8 cellular contexts compared by ENCODE assay signal in genomic region chr13:101415358-101416174, GRCh38. TPM values are rescaled to one million over a fixed set of nuclear protein-coding genes. Genes with fewer than 3 reads are reported as not detected.
DNase-seq lines count a peak whose midpoint lies in the region; ATAC-seq and TF ChIP-seq lines count a peak whose summit lies in the region.

No MANE protein-coding gene starts in this region.

- no peaks in the 10 kb centered on the region for H3K9me3 Mint-ChIP-seq in WTC11

- TF ChIP-seq CTCF in HFF-Myc (IDR thresholded peaks at IDR 0.05; ENCODE audit: low read depth, low read length, missing control alignments) (no peak), WTC11 (IDR thresholded peaks at IDR 0.05) (no peak), mucosa of descending colon (IDR thresholded peaks at IDR 0.05) (no peak)

- H3K4me1 ChIP-seq in mucosa of descending colon (ENCODE audit: low read depth): no peaks in the 10 kb centered on the region

- peak overlapping the region; percentile 45 for H3K4me3 ChIP-seq in HFF-Myc (replicated peaks; ENCODE audit: low read depth, low read length)
- peak overlapping the region; percentile 6 for H3K4me3 ChIP-seq in iPS-11a (ENCODE audit: low read depth, low read length)
- no peak overlapping the region for H3K4me3 ChIP-seq in mucosa of descending colon

- no peaks in the 10 kb centered on the region for H3K36me3 Mint-ChIP-seq in WTC11

- H3K36me3 ChIP-seq in mucosa of descending colon (ENCODE audit: low read depth): no peaks in the 10 kb centered on the region

- H3K27ac Mint-ChIP-seq in WTC11: no peak overlapping the region

- CTCF ChIA-PET in WTC11 (lab: Charles Lee): no interaction called here

- H3K27me3 Mint-ChIP-seq in WTC11 (ENCODE audit: low read depth): peaks cover 26% of the 10 kb centered on the region

- POLR2A ChIA-PET in WTC11 (lab: Charles Lee): interaction anchor here (0.6 kb wide), 2 partner anchors 10 to 23 kb away, joined by 3 read pairs; no protein-coding TSS in a partner anchor

- peak overlapping the region; percentile 63 for H3K4me3 Mint-ChIP-seq in WTC11

- DNase-seq in HFF-Myc (ENCODE audit: extremely low read depth, low read depth) (no peak), WTC11 (ENCODE audit: low spot score) (peak; percentile 16), superior temporal gyrus (ENCODE audit: extremely low spot score) (peak; percentile 68), cortex of kidney (lab: John Stamatoyannopoulos, UW) (no peak), mucosa of descending colon (no peak), A172 (ENCODE audit: low spot score) (no peak), RPMI8226 (no peak)

- intact Hi-C loops in mucosa of descending colon (cut with DNase I, micrococcal nuclease): no loop called here

- H3K9me3 ChIP-seq in mucosa of descending colon: no peaks in the 10 kb centered on the region

- peak; percentile 46 for ATAC-seq in WTC11
- no peak for ATAC-seq in mucosa of descending colon

- H3K4me1 Mint-ChIP-seq in WTC11: peaks cover 12% of the 10 kb centered on the region

TF ChIP-seq in WTC11, 78 proteins besides CTCF, POLR2A, EP300 and RAD21:
- TF ChIP-seq, protein P1, sequence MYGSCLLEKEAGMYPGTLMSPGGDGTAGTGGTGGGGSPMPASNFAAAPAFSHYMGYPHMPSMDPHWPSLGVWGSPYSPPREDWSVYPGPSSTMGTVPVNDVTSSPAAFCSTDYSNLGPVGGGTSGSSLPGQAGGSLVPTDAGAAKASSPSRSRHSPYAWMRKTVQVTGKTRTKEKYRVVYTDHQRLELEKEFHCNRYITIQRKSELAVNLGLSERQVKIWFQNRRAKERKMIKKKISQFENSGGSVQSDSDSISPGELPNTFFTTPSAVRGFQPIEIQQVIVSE (CRISPR knock-in tag; IDR thresholded peaks at IDR 0.05; ENCODE audit: borderline replicate concordance): no peak

RNA-seq across cellular contexts. Expression of gene NALCN, which starts 0.7 kb away (rescaled TPM):
- 0.11 to 0.34 TPM (median 0.33 TPM) in 3 replicates for total RNA-seq in WTC11 (2021)
- total RNA-seq in mucosa of descending colon: 1 to 10 TPM in 1 of 3 donors, under 1 TPM in 2; 0.10 to 1.4 (median 0.12) TPM
- total RNA-seq in A172 (2014; rRNA removed; shearing (Covaris generic)): 0.60 and 0.72 TPM in 2 replicates

RNA-seq across cellular contexts. Expression of gene ITGBL1, which starts 36.9 kb away (rescaled TPM):
- total RNA-seq in WTC11 (2021): 0.09 to 0.22 TPM (median 0.11 TPM) in 3 replicates
- 1 to 10 TPM in 2 of 3 donors, under 1 TPM in 1; 0.06 to 2.3 (median 1.1) TPM for total RNA-seq in mucosa of descending colon
- total RNA-seq in A172 (2014; rRNA removed; shearing (Covaris generic)): 38.7 and 55.3 TPM in 2 replicates

Comparison
In these comparisons a context has a peak if more than half of its experiments do, and no peak if none do; other contexts are left out.
1. DNase-seq: peak in WTC11 (single experiment) and superior temporal gyrus (single experiment); none in HFF-Myc (single experiment), cortex of kidney (single experiment), mucosa of descending colon (0 of 3), A172 (single experiment) and RPMI8226 (single experiment).
2. RNA of gene ITGBL1, which starts 36.9 kb away (total RNA-seq): 38.7 to 55.3 TPM in A172; 0.06 to 2.3 TPM in mucosa of descending colon and 0.09 to 0.22 TPM in WTC11; every median in the first group is over 10 times any median in the second.